Comparison of ENCODE assay signal across 16 cellular contexts in genomic region chr14:81550001-81550642, GRCh38. TPM values are rescaled to one million over a fixed set of nuclear protein-coding genes. Genes with fewer than 3 reads are reported as not detected.
A peak's percentile ranks its signal among the peaks of the same experiment; 100 is the strongest.
DNase-seq lines count a peak whose midpoint lies in the region; ATAC-seq, FAIRE-seq and TF ChIP-seq lines count a peak whose summit lies in the region.
"Had no signal": no experiment of that assay in that cellular context is flagged by ENCODE, and none has a peak within 500 bp of the region (broad histone marks: within the 10 kb centered on the region; RNA-seq: fewer than 3 reads in every experiment).

No MANE protein-coding gene starts in this region.

- H3K27me3 ChIP-seq in KMS-11 (ENCODE audit: insufficient read depth, low read depth), result no peaks in the 10 kb centered on the region
- no peaks in the 10 kb centered on the region for H3K27me3 ChIP-seq in pancreas
- H3K27me3 ChIP-seq in CD8-positive, alpha-beta memory T cell (ENCODE audit: insufficient read depth, low read length, poor library complexity, severe bottlenecking), result no peaks in the 10 kb centered on the region
- no peaks in the 10 kb centered on the region for H3K27me3 ChIP-seq in heart left ventricle
- H3K27me3 ChIP-seq: esophagus muscularis mucosa, testis had no signal

- H3K27ac ChIP-seq in KMS-11 (peak overlapping the region; percentile 43; the same call in 1 of the 2 replicates), pancreas (no peak overlapping the region), heart left ventricle (no peak overlapping the region)
- no peak overlapping the region for H3K27ac ChIP-seq in CD8-positive, alpha-beta memory T cell (ENCODE audit: low read depth, low read length)
- H3K27ac ChIP-seq: esophagus muscularis mucosa, testis had no signal

- FAIRE-seq in pancreas (lab: Jason Lieb, UNC), result no peak
- FAIRE-seq: kidney had no signal

- H3K4me3 Mint-ChIP-seq in CD8-positive, alpha-beta memory T cell, result no peak overlapping the region
- H3K4me3 Mint-ChIP-seq in CD14-positive monocyte, result no peak overlapping the region

- ATAC-seq in GM18519 (IDR thresholded peaks at IDR 0.05; ENCODE audit: low FRiP score, unreplicated experiment), result peak; percentile 95
- ATAC-seq in GM19463 (IDR thresholded peaks at IDR 0.05; ENCODE audit: unreplicated experiment), result peak; percentile 98
- ATAC-seq in HG02943 (IDR thresholded peaks at IDR 0.05; ENCODE audit: low read depth, unreplicated experiment), result peak; percentile 88
- no peak for ATAC-seq in pancreas
- ATAC-seq in heart left ventricle, result no peak

- H3K36me3 ChIP-seq in KMS-11 (ENCODE audit: insufficient read depth) (no peaks in the 10 kb centered on the region), pancreas (no peaks in the 10 kb centered on the region), heart left ventricle (no peaks in the 10 kb centered on the region)
- H3K36me3 ChIP-seq in CD8-positive, alpha-beta memory T cell (ENCODE audit: insufficient read depth, low read length), result no peaks in the 10 kb centered on the region
- H3K36me3 ChIP-seq: esophagus muscularis mucosa had no signal

- intact Hi-C loops in pancreas (cut with DNase I) (no loop called here), heart left ventricle (cut with DNase I) (no loop called here), CD14-positive monocyte (cut with micrococcal nuclease) (no loop called here)

- H2AFZ ChIP-seq in KMS-11 (ENCODE audit: low read depth), result peak overlapping the region; percentile 57

- peaks cover 17% of the 10 kb centered on the region for H3K4me1 ChIP-seq in KMS-11 (ENCODE audit: low read depth, poor library complexity, severe bottlenecking)
- peaks cover 0 to 2% (median 0%) of the 10 kb centered on the region in 3 donors for H3K4me1 ChIP-seq in pancreas
- H3K4me1 ChIP-seq in CD8-positive, alpha-beta memory T cell (ENCODE audit: insufficient read depth, low read length), result no peaks in the 10 kb centered on the region
- H3K4me1 ChIP-seq in heart left ventricle, result no peaks in the 10 kb centered on the region
- H3K4me1 ChIP-seq: esophagus muscularis mucosa, testis had no signal

- H3K27ac Mint-ChIP-seq in CD8-positive, alpha-beta memory T cell, result peak overlapping the region in 1 of 8 donors; percentile 7
- no peak overlapping the region for H3K27ac Mint-ChIP-seq in CD14-positive monocyte

- WGBS in pancreas, 2 donors, result 71 to 72% methylated on average over 4 of the region's 4 CpGs
- WGBS in heart left ventricle, 4 donors, result 65 to 74% (median 70%) methylated on average over 4 of the region's 4 CpGs

- H4K20me1 ChIP-seq in KMS-11 (ENCODE audit: insufficient read depth), result no peaks in the 10 kb centered on the region

- H3K9me3 ChIP-seq in pancreas (no peaks in the 10 kb centered on the region), heart left ventricle (no peaks in the 10 kb centered on the region)
- H3K9me3 ChIP-seq in CD8-positive, alpha-beta memory T cell (ENCODE audit: low read length), result no peaks in the 10 kb centered on the region
- H3K9me3 ChIP-seq: esophagus muscularis mucosa, SK-N-SH, testis had no signal

- no peak for TF ChIP-seq POLR2A in heart left ventricle (IDR thresholded peaks at IDR 0.05)

- DNase-seq in pancreas (no peak), heart left ventricle (no peak), CD14-positive monocyte (ENCODE audit: low spot score) (no peak)
- DNase-seq in CD8-positive, alpha-beta memory T cell, result no peak
- DNase-seq: activated CD8-positive, alpha-beta memory T cell treated with anti-CD3 and anti-CD28 coated beads for 24 hours; Karpas-422; kidney; NCI-H524 treated with DMSO at 0.1 percent for 48 hours; SK-N-SH; stimulated activated CD4-positive, alpha-beta T cell treated with anti-CD3 and anti-CD28 coated beads, Interleukin-4, amount 100 ng/mL, for 4 hours; testis had no signal

- no peaks in the 10 kb centered on the region for H3K79me2 ChIP-seq in KMS-11 (ENCODE audit: insufficient read depth, low read depth)

- H3K36me3 Mint-ChIP-seq in CD8-positive, alpha-beta memory T cell, result no peaks in the 10 kb centered on the region
- H3K36me3 Mint-ChIP-seq in CD14-positive monocyte, result no peaks in the 10 kb centered on the region

- peak overlapping the region; percentile 60 for H3K4me2 ChIP-seq in KMS-11
- H3K4me2 ChIP-seq: SK-N-SH had no signal

- no peak overlapping the region for H3K4me3 ChIP-seq in KMS-11 (IDR thresholded peaks at IDR 0.05; ENCODE audit: insufficient read depth, low read depth, low read length)
- no peak overlapping the region for H3K4me3 ChIP-seq in pancreas
- H3K4me3 ChIP-seq in CD8-positive, alpha-beta memory T cell (ENCODE audit: low read length), result no peak overlapping the region
- no peak overlapping the region for H3K4me3 ChIP-seq in heart left ventricle
- H3K4me3 ChIP-seq: esophagus muscularis mucosa, testis had no signal

- H3K4me1 Mint-ChIP-seq in CD8-positive, alpha-beta memory T cell, result peaks cover 5 to 18% (median 9%) of the 10 kb centered on the region in 3 donors
- H3K4me1 Mint-ChIP-seq in CD14-positive monocyte, result no peaks in the 10 kb centered on the region

- CTCF ChIA-PET in CD8-positive, alpha-beta memory T cell (lab: Charles Lee), result no interaction called here

- no peak for TF ChIP-seq CTCF in KMS-11 (conservative IDR thresholded peaks at IDR 0.05; ENCODE audit: low read depth, low read length)
- TF ChIP-seq CTCF in pancreas (IDR thresholded peaks at IDR 0.05), result no peak
- TF ChIP-seq CTCF in heart left ventricle (IDR thresholded peaks at IDR 0.05), result no peak
- no peak for TF ChIP-seq CTCF in CD14-positive monocyte (IDR thresholded peaks at IDR 0.05)

- peaks cover 0 to 1% of the 10 kb centered on the region in 2 donors for H3K27me3 Mint-ChIP-seq in CD8-positive, alpha-beta memory T cell
- peaks cover 0 to 2% (median 0%) of the 10 kb centered on the region in 3 donors for H3K27me3 Mint-ChIP-seq in CD14-positive monocyte (ENCODE audit: low read depth in 3 of 3)

- no peak overlapping the region for H3K9ac ChIP-seq in KMS-11
- H3K9ac ChIP-seq: SK-N-SH had no signal

- POLR2A ChIA-PET in CD8-positive, alpha-beta memory T cell (lab: Charles Lee), result no interaction called here

- H3K9me3 Mint-ChIP-seq in CD8-positive, alpha-beta memory T cell, result peaks cover 0 to 2% (median 0%) of the 10 kb centered on the region in 5 donors
- peaks cover 0 to 8% (median 3%) of the 10 kb centered on the region in 7 donors for H3K9me3 Mint-ChIP-seq in CD14-positive monocyte

RNA-seq across cellular contexts. Expression of gene SEL1L, which starts 16.5 kb away (rescaled TPM):
- total RNA-seq in pancreas (100 to 1,000 TPM; 338 to 763 (median 498) TPM), heart left ventricle (10 to 100 TPM; 36.6 to 86.5 (median 64.0) TPM)
- polyA plus RNA-seq in pancreas (10 to 100 TPM; 54.5 to 59.6 TPM), heart left ventricle (10 to 100 TPM in 1 of 2 donors, 1 to 10 TPM in 1; 9.4 to 53.2 TPM), CD14-positive monocyte (10 to 100 TPM; 42.5 to 48.4 TPM)
- total RNA-seq in CD8-positive, alpha-beta memory T cell, result 10 to 100 TPM; 61.4 to 64.8 TPM
- 21.7 TPM for polyA plus RNA-seq in CD8-positive, alpha-beta memory T cell

Comparison
In these comparisons a context has a peak if more than half of its experiments do, and no peak if none do; other contexts are left out.
1. ATAC-seq: peak in GM18519 (single experiment), GM19463 (single experiment) and HG02943 (single experiment); none in pancreas (0 of 4) and heart left ventricle (0 of 4).